2 cellular contexts compared by ENCODE assay signal in genomic region chr3:190249414-190249813, GRCh38.
TF ChIP-seq lines count a peak whose summit lies in the region.

No MANE protein-coding gene starts in this region.

TF ChIP-seq in HCT116, 20 proteins besides CTCF, POLR2A, EP300 and RAD21 (continued from another document):
- TF ChIP-seq REST (IDR thresholded peaks at IDR 0.05; ENCODE audit: low read depth) (no peak), FOSL1 (IDR thresholded peaks at IDR 0.05; ENCODE audit: low read depth) (no peak), EGR1 (IDR thresholded peaks at IDR 0.05; ENCODE audit: low read depth) (no peak), SP1 (IDR thresholded peaks at IDR 0.05; ENCODE audit: low read depth) (no peak), EZH2phosphoT487 (IDR thresholded peaks at IDR 0.05; ENCODE audit: borderline replicate concordance) (no peak), CBX3 (IDR thresholded peaks at IDR 0.05; ENCODE audit: low read depth) (no peak), TCF7L2 (IDR thresholded peaks at IDR 0.05; ENCODE audit: borderline replicate concordance, extremely low read depth, insufficient read depth, insufficient read length) (no peak), POLR2AphosphoS5 (IDR thresholded peaks at IDR 0.05; ENCODE audit: low read depth, low read length) (no peak), EZH2 (IDR thresholded peaks at IDR 0.05) (no peak), SIN3A (IDR thresholded peaks at IDR 0.05; ENCODE audit: low read depth) (no peak), ZNF274 (IDR thresholded peaks at IDR 0.05; ENCODE audit: low read depth, low read length) (no peak), YY1 (IDR thresholded peaks at IDR 0.05; ENCODE audit: extremely low read depth, insufficient replicate concordance, low read depth, low read length) (no peak)
TF ChIP-seq in HCT116: peak in this region for 0.

TF ChIP-seq in liver, 16 proteins besides CTCF, POLR2A, EP300 and RAD21 (continued from another document):
- no peak for TF ChIP-seq TAF1 (conservative IDR thresholded peaks at IDR 0.05)
- no peak for TF ChIP-seq NR2F2 (IDR thresholded peaks at IDR 0.05)
- TF ChIP-seq JUND (IDR thresholded peaks at IDR 0.05) = no peak
